In the genomic region with DNA sequence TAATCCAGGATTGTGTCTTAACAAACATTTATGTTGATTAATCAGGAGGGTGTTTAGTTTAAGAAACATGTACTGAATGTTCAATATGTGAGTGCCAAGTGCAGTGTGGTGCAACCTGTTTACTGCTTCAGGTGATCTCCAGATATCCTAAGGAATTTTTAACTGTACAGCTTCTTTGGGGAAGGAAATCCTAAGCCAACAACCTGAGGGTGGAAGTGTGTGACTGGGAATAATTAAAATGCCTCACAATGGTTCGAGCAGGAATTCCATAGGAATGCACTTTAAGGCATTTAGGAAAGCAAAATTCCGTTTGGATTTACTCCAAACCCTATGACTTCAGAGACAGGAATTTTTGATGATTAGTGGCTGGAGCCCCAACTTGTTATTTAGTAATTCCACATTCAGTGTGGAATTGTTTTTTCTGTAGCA, we compare ENCODE assay signal across 11 cellular contexts. TPM values are rescaled to one million over a fixed set of nuclear protein-coding genes. Genes with fewer than 3 reads are reported as not detected.
DNase-seq lines count a peak whose midpoint lies in the region; ATAC-seq and TF ChIP-seq lines count a peak whose summit lies in the region.
"Had no signal": no experiment of that assay in that cellular context is flagged by ENCODE, and none has a peak within 500 bp of the region (broad histone marks: within the 10 kb centered on the region; RNA-seq: fewer than 3 reads in every experiment).

No MANE protein-coding gene starts in this region.

- no peaks in the 10 kb centered on the region for H3K36me3 Mint-ChIP-seq in natural killer cell treated with Interleukin-12 subunit alpha and Interleukin-12 subunit beta and Interleukin-15 and Interleukin-18, amount 100 ng/mL, for 72 hours

- in situ Hi-C loops in Panc1 (cut with HindIII; ENCODE audit: low pct_unique_long_range_greater_than_20kb, low sequenced_read_pairs) = no loop called here

- H3K23ac ChIP-seq in neuronal stem cell (ENCODE audit: low read depth, low read length, poor library complexity) = no peak overlapping the region

- intact Hi-C loops in Panc1 (cut with micrococcal nuclease; ENCODE audit: unreplicated experiment) = loop anchor here (5.0 kb wide), 1 partner anchor 35 kb away; no protein-coding TSS in a partner anchor

- H3K36me3 ChIP-seq in Panc1 (ENCODE audit: control insufficient read depth, insufficient read depth, low read length) (peaks cover 2% of the 10 kb centered on the region; the same call in 1 of the 2 replicates), neuronal stem cell (replicated peaks in 1 of 2; ENCODE audit: control insufficient read depth in 2 of 2, insufficient read depth in 2 of 2, low read length in 2 of 2) (no peaks in the 10 kb centered on the region)
- H3K36me3 ChIP-seq: adrenal gland had no signal

- H2AFZ ChIP-seq in neuronal stem cell (ENCODE audit: low read length) = no peak overlapping the region

- H3K4me1 ChIP-seq in Panc1 (ENCODE audit: control insufficient read depth, insufficient read depth, low read length) (peaks cover 98% of the 10 kb centered on the region), neuronal stem cell (ENCODE audit: control insufficient read depth in 2 of 2, insufficient read depth in 1 of 2, low read depth in 1 of 2, low read length in 2 of 2) (peaks cover 31 to 34% of the 10 kb centered on the region in 2 donors)

- H3K4ac ChIP-seq in neuronal stem cell (ENCODE audit: low read length) = no peak overlapping the region

- H4K8ac ChIP-seq in neuronal stem cell (ENCODE audit: low read depth, low read length) = no peak overlapping the region

- H3K4me1 Mint-ChIP-seq in natural killer cell treated with Interleukin-12 subunit alpha and Interleukin-12 subunit beta and Interleukin-15 and Interleukin-18, amount 100 ng/mL, for 72 hours (ENCODE audit: low read depth in 2 of 2) = peaks cover 25 to 39% of the 10 kb centered on the region in 2 donors

- H3K9me3 Mint-ChIP-seq in natural killer cell treated with Interleukin-12 subunit alpha and Interleukin-12 subunit beta and Interleukin-15 and Interleukin-18, amount 100 ng/mL, for 72 hours = no peaks in the 10 kb centered on the region

- H3K4me2 ChIP-seq in neuronal stem cell (ENCODE audit: insufficient read depth, low read length, poor library complexity, severe bottlenecking) = no peak overlapping the region

- no peaks in the 10 kb centered on the region for H3K27me3 Mint-ChIP-seq in natural killer cell treated with Interleukin-12 subunit alpha and Interleukin-12 subunit beta and Interleukin-15 and Interleukin-18, amount 100 ng/mL, for 72 hours

- BruUV-seq in Panc1 (replicated peaks; lab: Mats Ljungman, UMichigan) = no TSS peak

- no peak overlapping the region for H2BK12ac ChIP-seq in neuronal stem cell (ENCODE audit: low read length)

- peak overlapping the region in 1 of 2 experiments; percentile 42; a peak in 3 of 4 replicates for H3K4me3 ChIP-seq in Panc1 (ENCODE audit: low read depth in 2 of 2, low read length in 2 of 2)
- H3K4me3 ChIP-seq in neuronal stem cell (ENCODE audit: low read length in 2 of 2) = no peak overlapping the region
- H3K4me3 ChIP-seq: lung had no signal

- TF ChIP-seq CTCF in Panc1 (IDR thresholded peaks at IDR 0.05) = no peak

- no peak overlapping the region for H4K91ac ChIP-seq in neuronal stem cell (ENCODE audit: low read depth, low read length, poor library complexity)

- no peaks in the 10 kb centered on the region for H3K79me1 ChIP-seq in neuronal stem cell (ENCODE audit: low read depth, low read length)

- peak overlapping the region; percentile 98 for H3K27ac ChIP-seq in Panc1 (ENCODE audit: low read length)
- H3K27ac ChIP-seq in epithelial cell of prostate = peak overlapping the region; percentile 90
- peak overlapping the region; percentile 41 for H3K27ac ChIP-seq in neuronal stem cell (replicated peaks; ENCODE audit: low read length)

- H3K14ac ChIP-seq in neuronal stem cell (ENCODE audit: low read length) = no peak overlapping the region

- H3K9me3 ChIP-seq in Panc1 (ENCODE audit: control insufficient read depth, insufficient read depth, low read depth, low read length) = no peaks in the 10 kb centered on the region
- no peaks in the 10 kb centered on the region for H3K9me3 ChIP-seq in neuronal stem cell (replicated peaks in 1 of 2; ENCODE audit: control insufficient read depth in 2 of 2, insufficient read depth in 1 of 2, low read depth in 1 of 2, low read length in 2 of 2)
- H3K9me3 ChIP-seq: adrenal gland had no signal

- H3K4me3 Mint-ChIP-seq in natural killer cell treated with Interleukin-12 subunit alpha and Interleukin-12 subunit beta and Interleukin-15 and Interleukin-18, amount 100 ng/mL, for 72 hours = no peak overlapping the region

- CTCF ChIA-PET in Panc1 (lab: Charles Lee) = no interaction called here

- DNase-seq in COLO829 (ENCODE audit: low spot score) (peak; percentile 43), Panc1 (ENCODE audit: low read depth, low spot score) (no peak), epithelial cell of prostate (ENCODE audit: low read depth, low spot score) (no peak), neuronal stem cell (ENCODE audit: low spot score) (no peak), NCI-H128 (lab: John Stamatoyannopoulos, UW; ENCODE audit: unreplicated experiment) (no peak), T-helper 9 cell (no peak)
- DNase-seq in natural killer cell treated with Interleukin-12 subunit alpha and Interleukin-12 subunit beta and Interleukin-15 and Interleukin-18, amount 100 ng/mL, for 72 hours (ENCODE audit: low spot score) = no peak
- DNase-seq: activated CD4-positive, CD25-positive, alpha-beta regulatory T cell; adrenal gland had no signal

- H2BK5ac ChIP-seq in neuronal stem cell (ENCODE audit: low read length) = no peak overlapping the region

- H3K9ac ChIP-seq in neuronal stem cell (ENCODE audit: low read depth, low read length, poor library complexity) = no peak overlapping the region

- WGBS in neuronal stem cell (ENCODE audit: extremely low coverage in 2 of 2, insufficient read length in 2 of 2, insufficient replicate concordance in 1 of 2), 2 donors = no CpG with 5 or more reads among the region's 2 CpGs

- H2AK5ac ChIP-seq in neuronal stem cell (ENCODE audit: low read depth, low read length) = no peak overlapping the region

- ATAC-seq in Panc1 (peak; percentile 62), GM18873 (IDR thresholded peaks at IDR 0.05; ENCODE audit: low FRiP score, unreplicated experiment) (no peak)
- ATAC-seq in natural killer cell treated with Interleukin-12 subunit alpha and Interleukin-12 subunit beta and Interleukin-15 and Interleukin-18, amount 100 ng/mL, for 72 hours = no peak

- no peak overlapping the region for H2BK120ac ChIP-seq in neuronal stem cell (ENCODE audit: low read depth, low read length)

- no peak overlapping the region for H2BK15ac ChIP-seq in neuronal stem cell (ENCODE audit: low read length)

- H3K18ac ChIP-seq in neuronal stem cell (ENCODE audit: low read length) = no peak overlapping the region

- H3K27me3 ChIP-seq in Panc1 (ENCODE audit: control insufficient read depth, insufficient read depth, low read length) = no peaks in the 10 kb centered on the region
- H3K27me3 ChIP-seq in neuronal stem cell (ENCODE audit: control insufficient read depth in 3 of 3, insufficient read depth in 3 of 3, low read depth in 1 of 3, low read length in 3 of 3) = no peaks in the 10 kb centered on the region
- H3K27me3 ChIP-seq: adrenal gland had no signal

- POLR2A ChIA-PET in Panc1 (lab: Charles Lee) = no interaction called here

- no peak overlapping the region for H3K27ac Mint-ChIP-seq in natural killer cell treated with Interleukin-12 subunit alpha and Interleukin-12 subunit beta and Interleukin-15 and Interleukin-18, amount 100 ng/mL, for 72 hours

RNA-seq across cellular contexts. Expression of a gene that starts 16.4 kb away (rescaled TPM):
- 290 TPM for total RNA-seq in Panc1 (2021; ENCODE audit: unreplicated experiment)
- polyA plus RNA-seq in Panc1 (2012; ENCODE audit: insufficient read length) = 285 TPM
- 7.8 TPM for polyA plus RNA-seq in neuronal stem cell (2013, experiment 1 of 2)
- 8.2 TPM for polyA plus RNA-seq in neuronal stem cell (2013, experiment 2 of 2)
- total RNA-seq in natural killer cell treated with Interleukin-12 subunit alpha and Interleukin-12 subunit beta and Interleukin-15 and Interleukin-18, amount 100 ng/mL, for 72 hours = 10 to 100 TPM in 1 of 2 donors, 1 to 10 TPM in 1; 6.6 to 13.6 TPM

Comparison
In these comparisons a context has a peak if more than half of its experiments do, and no peak if none do; other contexts are left out.
1. H3K27ac ChIP-seq: peak in every context shown above with its lines; median percentile 98 in Panc1; 90 in epithelial cell of prostate; 41 in neuronal stem cell.
2. RNA of a gene that starts 16.4 kb away (total RNA-seq): 290 TPM in Panc1 (single experiment); 6.6 to 13.6 TPM in natural killer cell treated with Interleukin-12 subunit alpha and Interleukin-12 subunit beta and Interleukin-15 and Interleukin-18, amount 100 ng/mL, for 72 hours; every median in the first group is over 10 times any median in the second.